In the genomic region with DNA sequence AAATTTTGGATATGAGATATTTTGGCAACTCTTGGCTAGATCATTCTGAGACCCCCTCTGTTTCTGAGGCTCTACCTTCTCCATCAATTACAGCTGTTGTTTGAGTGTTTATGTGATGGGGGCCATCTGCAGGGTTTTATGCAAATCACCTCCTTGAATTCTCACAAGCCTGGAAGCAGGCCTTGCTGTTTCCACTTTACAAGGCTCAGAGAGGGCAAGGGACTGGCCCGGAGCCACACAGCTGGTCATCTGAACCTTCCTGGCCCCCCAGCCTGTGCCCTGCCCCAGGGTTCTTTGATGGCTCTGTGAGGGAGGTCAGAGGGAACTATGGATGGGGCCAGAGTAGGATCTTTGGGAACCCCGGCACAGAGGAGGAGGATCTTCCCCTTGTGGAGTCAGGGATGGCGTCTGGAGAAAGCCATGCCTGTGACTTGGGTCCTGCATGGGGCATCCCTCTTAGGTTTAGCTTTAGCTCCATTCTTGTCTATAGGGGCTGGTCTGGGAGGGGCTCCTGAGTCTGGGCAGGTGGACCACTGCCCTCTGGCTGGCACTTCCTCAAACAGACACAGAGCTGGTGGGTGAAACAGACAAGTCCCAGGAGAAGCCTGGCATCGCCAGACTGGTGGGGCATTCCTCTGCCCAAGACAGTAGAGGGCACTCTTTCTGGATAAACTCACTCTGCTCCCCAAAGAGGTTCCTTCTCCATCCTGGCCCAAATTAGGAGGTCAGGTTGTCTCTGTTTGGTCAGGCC, we compare ENCODE assay signal across 10 cellular contexts. TPM values are rescaled to one million over a fixed set of nuclear protein-coding genes. Genes with fewer than 3 reads are reported as not detected.
DNase-seq lines count a peak whose midpoint lies in the region; ATAC-seq and TF ChIP-seq lines count a peak whose summit lies in the region.
"Had no signal": no experiment of that assay in that cellular context is flagged by ENCODE, and none has a peak within 500 bp of the region (broad histone marks: within the 10 kb centered on the region; RNA-seq: fewer than 3 reads in every experiment).

No MANE protein-coding gene starts in this region.

- intact Hi-C loops in left cardiac atrium (cut with DNase I), result no loop called here

- DNase-seq in right atrium auricular region (ENCODE audit: low spot score) (peak; percentile 36), left cardiac atrium (no peak), WERI-Rb-1 (no peak), foreskin keratinocyte (no peak), ecto neural progenitor cell (ENCODE audit: low spot score) (no peak)
- DNase-seq: dermis blood vessel endothelial cell had no signal

- H3K27me3 ChIP-seq in right atrium auricular region (no peaks in the 10 kb centered on the region), WERI-Rb-1 (ENCODE audit: insufficient read depth, low read depth, severe bottlenecking) (no peaks in the 10 kb centered on the region), foreskin keratinocyte (no peaks in the 10 kb centered on the region)

- H3K4me1 ChIP-seq in right atrium auricular region (no peaks in the 10 kb centered on the region), foreskin keratinocyte (no peaks in the 10 kb centered on the region)
- H3K4me1 ChIP-seq: tibial nerve had no signal

- TF ChIP-seq CTCF in right atrium auricular region (IDR thresholded peaks at IDR 0.05) (no peak), WERI-Rb-1 (IDR thresholded peaks at IDR 0.05; ENCODE audit: low read depth, low read length) (0 out of 2 replicates have a peak, but pooled peaks have one; percentile 25), foreskin keratinocyte (conservative IDR thresholded peaks at IDR 0.05) (peak; percentile 43)

- H3K36me3 ChIP-seq in right atrium auricular region, result no peaks in the 10 kb centered on the region
- H3K36me3 ChIP-seq in WERI-Rb-1, result no peaks in the 10 kb centered on the region
- H3K36me3 ChIP-seq: tibial nerve had no signal

- no peak overlapping the region for H3K4me3 ChIP-seq in right atrium auricular region
- H3K4me3 ChIP-seq in WERI-Rb-1 (ENCODE audit: low read depth, low read length), result no peak overlapping the region
- H3K4me3 ChIP-seq: tibial nerve had no signal

- H3K9me3 ChIP-seq in right atrium auricular region (peaks cover 0 to 3% of the 10 kb centered on the region in 2 donors), WERI-Rb-1 (ENCODE audit: severe bottlenecking) (peaks cover 3% of the 10 kb centered on the region)

- H3K27ac ChIP-seq in right atrium auricular region, result no peak overlapping the region
- no peak overlapping the region for H3K27ac ChIP-seq in WERI-Rb-1
- no peak overlapping the region for H3K27ac ChIP-seq in foreskin keratinocyte
- H3K27ac ChIP-seq: tibial nerve had no signal

- no peak for ATAC-seq in left cardiac atrium
- no peak for ATAC-seq in foreskin keratinocyte
- no peak for ATAC-seq in GM19397 (IDR thresholded peaks at IDR 0.05; ENCODE audit: unreplicated experiment)
- ATAC-seq in GM19324 (IDR thresholded peaks at IDR 0.05; ENCODE audit: low FRiP score, unreplicated experiment), result no peak
- ATAC-seq in GM21825 (IDR thresholded peaks at IDR 0.05; ENCODE audit: unreplicated experiment), result no peak

RNA-seq across cellular contexts. Expression of a gene that starts 26.2 kb away (rescaled TPM):
- total RNA-seq in right atrium auricular region (1 to 10 TPM in 1 of 2 donors, under 1 TPM in 1; 0.07 to 1.3 TPM), left cardiac atrium (under 1 TPM; 0.18 to 0.63 TPM), foreskin keratinocyte (0.14 and 0.18 TPM in 2 replicates)
- 0.08 and 0.12 TPM in 2 replicates for polyA plus RNA-seq in foreskin keratinocyte

Comparison
In these comparisons a context has a peak if more than half of its experiments do, and no peak if none do; other contexts are left out.
1. CTCF ChIP-seq: peak in WERI-Rb-1 (single experiment) and foreskin keratinocyte (single experiment); none in right atrium auricular region (0 of 2).